In the genomic region with DNA sequence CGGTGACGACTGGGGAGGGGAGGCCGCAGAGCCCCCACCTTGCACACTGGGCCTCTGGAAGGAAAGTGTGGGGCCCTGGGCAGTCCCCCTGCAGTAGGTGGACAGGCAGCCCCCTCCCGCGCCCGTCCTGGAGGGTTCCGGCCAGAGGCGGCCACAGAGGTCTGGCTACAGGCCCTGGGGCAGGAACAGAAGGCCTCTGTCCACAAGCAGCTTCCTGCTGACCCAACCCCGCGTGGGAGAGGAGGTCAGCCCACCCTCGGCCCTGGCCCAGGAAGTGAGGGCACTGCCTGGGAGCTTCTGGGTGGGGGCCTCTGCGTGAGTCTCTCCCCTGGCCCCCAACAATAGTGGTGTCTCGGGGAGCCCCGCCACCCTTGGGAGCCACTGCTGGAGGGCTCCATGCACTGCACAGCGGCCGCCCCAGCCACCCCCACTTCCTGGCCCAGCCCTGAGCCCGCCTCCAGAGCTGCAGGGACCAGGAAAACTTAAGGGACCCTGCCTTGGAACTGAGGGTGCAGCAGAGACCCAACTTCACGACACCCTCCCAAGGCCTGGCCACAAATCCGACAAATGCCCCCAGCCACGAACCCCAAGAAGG, we compare ENCODE assay signal across 1 cellular context.
A peak's percentile ranks its signal among the peaks of the same experiment; 100 is the strongest.
TF ChIP-seq lines count a peak whose summit lies in the region.

No MANE protein-coding gene starts in this region.

TF ChIP-seq in liver, 16 proteins besides CTCF, POLR2A, EP300 and RAD21:
- TF ChIP-seq HNF4G (IDR thresholded peaks at IDR 0.05) (no peak), NR2F2 (IDR thresholded peaks at IDR 0.05) (peak; percentile 78)
